Comparison of ENCODE assay signal across 8 cellular contexts in the genomic region with DNA sequence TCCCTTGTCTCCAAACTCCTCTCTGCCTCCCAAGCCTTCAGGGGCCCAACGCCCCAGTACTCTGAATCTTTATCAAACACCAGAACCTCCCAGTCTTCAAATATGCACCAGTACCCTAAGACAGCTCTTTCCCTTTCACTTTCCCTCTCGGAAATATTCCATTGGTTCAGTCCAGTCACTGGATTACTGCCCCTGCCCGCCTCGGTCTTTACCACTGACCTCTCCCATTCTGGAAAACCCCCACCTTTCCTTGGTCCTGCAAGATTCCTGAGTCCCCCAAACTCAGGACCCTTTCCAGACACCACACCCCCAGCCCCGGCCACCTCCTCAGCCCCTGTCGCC. TPM values are rescaled to one million over a fixed set of nuclear protein-coding genes. Genes with fewer than 3 reads are reported as not detected.
DNase-seq lines count a peak whose midpoint lies in the region; ATAC-seq and TF ChIP-seq lines count a peak whose summit lies in the region.

No MANE protein-coding gene starts in this region.

- peak overlapping the region; percentile 83 for H3K4me2 ChIP-seq in hepatocyte

- no peaks in the 10 kb centered on the region for H3K9me3 Mint-ChIP-seq in activated naive CD8-positive, alpha-beta T cell treated with anti-CD3 and anti-CD28 coated beads, Interleukin-2, amount 10 ng/mL, durations not matched to agents 7 days and 5 days

- no peaks in the 10 kb centered on the region for H3K9me2 ChIP-seq in hepatocyte (replicated peaks; ENCODE audit: insufficient read depth)

- peak; percentile 65 for DNase-seq in activated effector memory CD4-positive, alpha-beta T cell treated with anti-CD3 and anti-CD28 coated beads, Interleukin-2, amount 50 U/mL, for 16 hours
- no peak for DNase-seq in activated effector memory CD4-positive, alpha-beta T cell treated with Interleukin-2 at 50 U/mL for 16 hours
- DNase-seq in activated naive CD8-positive, alpha-beta T cell treated with anti-CD3 and anti-CD28 coated beads, Interleukin-2, amount 10 ng/mL, durations not matched to agents 7 days and 5 days, result no peak
- DNase-seq in hepatocyte (ENCODE audit: low spot score) (peak; percentile 51), skeletal muscle cell (ENCODE audit: low read depth) (no peak), retina (no peak), NCI-H1930 (lab: John Stamatoyannopoulos, UW) (no peak)
- no peak for DNase-seq in stimulated activated CD4-positive, alpha-beta T cell treated with anti-CD3 and anti-CD28 coated beads, Interleukin-4, amount 100 ng/mL, for 24 hours

- peaks cover 4% of the 10 kb centered on the region for H4K20me1 ChIP-seq in hepatocyte (ENCODE audit: insufficient read depth, poor library complexity, severe bottlenecking)

- peak overlapping the region; percentile 76 for H3K4me3 ChIP-seq in hepatocyte
- H3K4me3 ChIP-seq in skeletal muscle cell (ENCODE audit: low read depth, low read length), result peak overlapping the region; percentile 94

- H3K4me3 Mint-ChIP-seq in activated naive CD8-positive, alpha-beta T cell treated with anti-CD3 and anti-CD28 coated beads, Interleukin-2, amount 10 ng/mL, durations not matched to agents 7 days and 5 days, result peak overlapping the region; percentile 95

- no peaks in the 10 kb centered on the region for H3K9me3 ChIP-seq in hepatocyte (ENCODE audit: low read depth)

- H3K27ac ChIP-seq in hepatocyte, result peak overlapping the region; percentile 95

- H2AFZ ChIP-seq in hepatocyte, result peak overlapping the region; percentile 71

- 18% methylated on average over 6 of the region's 6 CpGs for WGBS in hepatocyte (ENCODE audit: low lambda C conversion rate, missing lambda C conversion rate)

- no peaks in the 10 kb centered on the region for H3K27me3 ChIP-seq in hepatocyte

- peaks cover 22% of the 10 kb centered on the region for H3K4me1 ChIP-seq in hepatocyte (ENCODE audit: insufficient read depth)

- H3K36me3 Mint-ChIP-seq in activated naive CD8-positive, alpha-beta T cell treated with anti-CD3 and anti-CD28 coated beads, Interleukin-2, amount 10 ng/mL, durations not matched to agents 7 days and 5 days, result peaks cover 23% of the 10 kb centered on the region

- ATAC-seq in activated naive CD8-positive, alpha-beta T cell treated with anti-CD3 and anti-CD28 coated beads, Interleukin-2, amount 10 ng/mL, durations not matched to agents 7 days and 5 days (ENCODE audit: low read depth), result no peak

- H3K27ac Mint-ChIP-seq in activated naive CD8-positive, alpha-beta T cell treated with anti-CD3 and anti-CD28 coated beads, Interleukin-2, amount 10 ng/mL, durations not matched to agents 7 days and 5 days, result peak overlapping the region; percentile 97

- H3K4me1 Mint-ChIP-seq in activated naive CD8-positive, alpha-beta T cell treated with anti-CD3 and anti-CD28 coated beads, Interleukin-2, amount 10 ng/mL, durations not matched to agents 7 days and 5 days, result peaks cover 38% of the 10 kb centered on the region

- no peak for TF ChIP-seq CTCF in hepatocyte (IDR thresholded peaks at IDR 0.05; ENCODE audit: poor library complexity)

- peaks cover 56% of the 10 kb centered on the region for H3K79me2 ChIP-seq in hepatocyte

- POLR2A ChIA-PET in activated naive CD8-positive, alpha-beta T cell treated with anti-CD3 and anti-CD28 coated beads, Interleukin-2, amount 10 ng/mL, durations not matched to agents 7 days and 5 days (lab: Charles Lee), result no interaction called here

- no peaks in the 10 kb centered on the region for H3K36me3 ChIP-seq in hepatocyte (replicated peaks; ENCODE audit: insufficient read depth, low read depth)

- no peaks in the 10 kb centered on the region for H3K27me3 Mint-ChIP-seq in activated naive CD8-positive, alpha-beta T cell treated with anti-CD3 and anti-CD28 coated beads, Interleukin-2, amount 10 ng/mL, durations not matched to agents 7 days and 5 days

RNA-seq across cellular contexts. Expression of a gene that starts 0.7 kb away (rescaled TPM):
- 10 to 100 TPM; 19.1 to 24.8 TPM for total RNA-seq in activated naive CD8-positive, alpha-beta T cell treated with anti-CD3 and anti-CD28 coated beads, Interleukin-2, amount 10 ng/mL, durations not matched to agents 7 days and 5 days
- total RNA-seq in hepatocyte, result 124 and 126 TPM in 2 replicates
- 76.6 and 77.4 TPM in 2 replicates for polyA plus RNA-seq in hepatocyte

RNA-seq across cellular contexts. Expression of a gene that starts 37.1 kb away (rescaled TPM):
- 100 to 1,000 TPM; 194 to 199 TPM for total RNA-seq in activated naive CD8-positive, alpha-beta T cell treated with anti-CD3 and anti-CD28 coated beads, Interleukin-2, amount 10 ng/mL, durations not matched to agents 7 days and 5 days
- 282 and 286 TPM in 2 replicates for total RNA-seq in hepatocyte
- polyA plus RNA-seq in hepatocyte, result 196 and 216 TPM in 2 replicates

Comparison
In these comparisons a context has a peak if more than half of its experiments do, and no peak if none do; other contexts are left out.
1. DNase-seq: peak in activated effector memory CD4-positive, alpha-beta T cell treated with anti-CD3 and anti-CD28 coated beads, Interleukin-2, amount 50 U/mL, for 16 hours (single experiment) and hepatocyte (single experiment); none in activated effector memory CD4-positive, alpha-beta T cell treated with Interleukin-2 at 50 U/mL for 16 hours (single experiment), activated naive CD8-positive, alpha-beta T cell treated with anti-CD3 and anti-CD28 coated beads, Interleukin-2, amount 10 ng/mL, durations not matched to agents 7 days and 5 days (single experiment), skeletal muscle cell (single experiment), retina (single experiment), stimulated activated CD4-positive, alpha-beta T cell treated with anti-CD3 and anti-CD28 coated beads, Interleukin-4, amount 100 ng/mL, for 24 hours (single experiment) and NCI-H1930 (0 of 2).